In the genomic region with DNA sequence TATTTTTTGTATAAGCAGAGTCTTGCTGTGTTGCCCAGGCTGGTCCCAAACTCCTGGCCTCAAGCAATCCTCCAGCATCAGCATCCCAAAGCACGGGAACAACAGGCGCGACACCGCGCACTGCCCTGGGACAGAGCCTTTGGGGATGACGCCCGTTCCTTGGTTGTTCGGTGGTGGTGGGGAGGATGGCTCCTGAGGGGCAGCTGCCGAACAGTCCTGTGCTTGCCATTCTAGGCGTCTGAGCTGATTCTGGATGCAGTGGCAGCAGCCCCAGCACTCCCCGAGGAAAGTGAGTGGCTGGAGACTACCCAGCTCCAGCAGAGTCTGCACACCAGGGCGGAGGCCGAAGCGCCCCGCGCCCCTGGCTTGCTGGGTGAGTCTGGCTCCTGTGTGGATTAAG, we compare ENCODE assay signal across 29 cellular contexts. TPM values are rescaled to one million over a fixed set of nuclear protein-coding genes. Genes with fewer than 3 reads are reported as not detected.
DNase-seq lines count a peak whose midpoint lies in the region; FAIRE-seq and TF ChIP-seq lines count a peak whose summit lies in the region.
"Had no signal": no experiment of that assay in that cellular context is flagged by ENCODE, and none has a peak within 500 bp of the region (broad histone marks: within the 10 kb centered on the region; RNA-seq: fewer than 3 reads in every experiment).

No MANE protein-coding gene starts in this region.

- DNase-seq in GM13976 (ENCODE audit: low spot score), result peak; percentile 27
- DNase-seq in hepatocyte (ENCODE audit: low spot score), result peak; percentile 1
- peak; percentile 37 for DNase-seq in kidney
- peak; percentile 74 for DNase-seq in osteoblast (ENCODE audit: insufficient read length, low spot score, missing footprints)
- DNase-seq in activated CD8-positive, alpha-beta memory T cell treated with anti-CD3 and anti-CD28 coated beads, Interleukin-2, amount 50 U/mL, for 4 hours, result no peak
- DNase-seq in activated CD4-positive, CD25-positive, alpha-beta regulatory T cell treated with anti-CD3 and anti-CD28 coated beads, Interleukin-2, amount 50 U/mL, for 72 hours, result no peak
- no peak for DNase-seq in NK-92 (lab: John Stamatoyannopoulos, UW; ENCODE audit: unreplicated experiment)
- no peak for DNase-seq in GM19238 (ENCODE audit: insufficient read length, low spot score)
- DNase-seq: 8988T; ACHN; BE2C; C1 segment of cervical spinal cord; CD4-positive, alpha-beta memory T cell; CD4-positive, CD25-positive, alpha-beta regulatory T cell; CD8-positive, alpha-beta memory T cell; COR-L47; DMS79; DND-41; EL; GDM1 had no signal

- no peaks in the 10 kb centered on the region for H4K20me1 ChIP-seq in hepatocyte (ENCODE audit: insufficient read depth, poor library complexity, severe bottlenecking)
- H4K20me1 ChIP-seq in osteoblast (ENCODE audit: insufficient read depth, low read length), result no peaks in the 10 kb centered on the region
- H4K20me1 ChIP-seq: BLaER1 had no signal

- no peaks in the 10 kb centered on the region for H3K36me3 ChIP-seq in hepatocyte (replicated peaks; ENCODE audit: insufficient read depth, low read depth)
- H3K36me3 ChIP-seq in kidney (ENCODE audit: control insufficient read depth in 1 of 2, insufficient read depth in 2 of 2, low read length in 2 of 2), result no peaks in the 10 kb centered on the region
- no peaks in the 10 kb centered on the region for H3K36me3 ChIP-seq in osteoblast (ENCODE audit: insufficient read depth, low read length)
- H3K36me3 ChIP-seq: BE2C, BLaER1 had no signal

- FAIRE-seq in kidney (lab: Jason Lieb, UNC), result no peak
- FAIRE-seq: A204.1, D721Med, GM12878, GM12892 had no signal

- intact Hi-C loops in kidney (cut with DNase I), result no loop called here

- 94% methylated on average over 16 of the region's 16 CpGs for WGBS in hepatocyte (ENCODE audit: low lambda C conversion rate, missing lambda C conversion rate)

- H3K27ac ChIP-seq in hepatocyte (no peak overlapping the region), kidney (ENCODE audit: low read depth in 2 of 2, low read length in 2 of 2) (no peak overlapping the region), osteoblast (ENCODE audit: low read depth, low read length) (no peak overlapping the region)
- H3K27ac ChIP-seq: BLaER1 had no signal

- in situ Hi-C loops in GM13976 (cut with MboI; ENCODE audit: low sequenced_read_pairs, unreplicated experiment), result no loop called here

- no peaks in the 10 kb centered on the region for H3K9me2 ChIP-seq in hepatocyte (replicated peaks; ENCODE audit: insufficient read depth)

- H3K79me2 ChIP-seq in hepatocyte (no peaks in the 10 kb centered on the region), osteoblast (ENCODE audit: insufficient read depth, low read length) (no peaks in the 10 kb centered on the region)

- H3K9ac ChIP-seq in kidney (ENCODE audit: low read length in 2 of 2), result no peak overlapping the region
- H3K9ac ChIP-seq: BLaER1 had no signal

- H3K4me3 ChIP-seq in hepatocyte, result no peak overlapping the region
- no peak overlapping the region for H3K4me3 ChIP-seq in kidney (ENCODE audit: low read length in 2 of 2)
- no peak overlapping the region for H3K4me3 ChIP-seq in osteoblast (ENCODE audit: insufficient read depth, low read length)
- H3K4me3 ChIP-seq: BLaER1, GM12878 had no signal

- H3K27me3 ChIP-seq in hepatocyte (no peaks in the 10 kb centered on the region), osteoblast (ENCODE audit: insufficient read depth, low read length) (no peaks in the 10 kb centered on the region)
- H3K27me3 ChIP-seq: BE2C, BLaER1 had no signal

- no peak overlapping the region for H2AFZ ChIP-seq in hepatocyte
- H2AFZ ChIP-seq in osteoblast (ENCODE audit: low read length), result no peak overlapping the region

- no peak for TF ChIP-seq CTCF in GM13976 (IDR thresholded peaks at IDR 0.05; ENCODE audit: borderline replicate concordance, control extremely low read depth, extremely low read depth, insufficient read depth, missing control alignments)
- no peak for TF ChIP-seq CTCF in hepatocyte (IDR thresholded peaks at IDR 0.05; ENCODE audit: poor library complexity)
- TF ChIP-seq CTCF in kidney (IDR thresholded peaks at IDR 0.05; ENCODE audit: borderline replicate concordance, extremely low read depth, insufficient read depth), result no peak
- no peak for TF ChIP-seq CTCF in osteoblast (IDR thresholded peaks at IDR 0.05; ENCODE audit: extremely low read depth, low read depth, low read length)

- H3K4me1 ChIP-seq in hepatocyte (ENCODE audit: insufficient read depth), result no peaks in the 10 kb centered on the region
- peaks cover 0 to 5% of the 10 kb centered on the region in 2 donors for H3K4me1 ChIP-seq in kidney (ENCODE audit: control insufficient read depth in 1 of 2, insufficient read depth in 1 of 2, low read depth in 1 of 2, low read length in 2 of 2)
- H3K4me1 ChIP-seq in osteoblast (ENCODE audit: insufficient read depth, low read length), result peaks cover 3% of the 10 kb centered on the region
- H3K4me1 ChIP-seq: BE2C had no signal

- H3K9me3 ChIP-seq in hepatocyte (ENCODE audit: low read depth), result no peaks in the 10 kb centered on the region
- peaks cover 0 to 6% of the 10 kb centered on the region in 2 donors for H3K9me3 ChIP-seq in kidney (ENCODE audit: control insufficient read depth in 1 of 2, low read length in 2 of 2)
- H3K9me3 ChIP-seq in osteoblast (ENCODE audit: low read depth, low read length), result no peaks in the 10 kb centered on the region

- H3K4me2 ChIP-seq in hepatocyte, result no peak overlapping the region
- H3K4me2 ChIP-seq in osteoblast (ENCODE audit: insufficient read depth, low read length), result no peak overlapping the region
- H3K4me2 ChIP-seq: BLaER1 had no signal

RNA-seq across cellular contexts. Expression of a gene that starts 6.8 kb away (rescaled TPM):
- total RNA-seq in hepatocyte, result 5.8 and 7.4 TPM in 2 replicates
- 4.3 and 5.0 TPM in 2 replicates for polyA plus RNA-seq in hepatocyte
- total RNA-seq in kidney, result 9.7 TPM
- 5.6 TPM for polyA plus RNA-seq in kidney (ENCODE audit: insufficient read depth, low read depth, low replicate concordance)
- 6.5 and 8.3 TPM in 2 replicates for total RNA-seq in osteoblast
- total RNA-seq: G401, GM12878 had no signal

RNA-seq across cellular contexts. Expression of a gene that starts 18.4 kb away (rescaled TPM):
- total RNA-seq in hepatocyte (0.33 and 1.2 TPM in 2 replicates), kidney (0.98 TPM), osteoblast (0.36 TPM in 1 of 2 replicates, not detected in the other)
- polyA plus RNA-seq in hepatocyte (1.1 and 3.8 TPM in 2 replicates), kidney (ENCODE audit: insufficient read depth, low read depth, low replicate concordance) (2.8 TPM)
- total RNA-seq: CD4-positive, alpha-beta memory T cell; CD4-positive, CD25-positive, alpha-beta regulatory T cell; CD8-positive, alpha-beta memory T cell; Daoy; G401; GM12878 had no signal
- polyA plus RNA-seq: AG04450; CD14-positive monocyte; CD4-positive, alpha-beta memory T cell; CD4-positive, CD25-positive, alpha-beta regulatory T cell; CD8-positive, alpha-beta memory T cell; GM12878 had no signal

RNA-seq across cellular contexts. Expression of a gene that starts 45.8 kb away (rescaled TPM):
- total RNA-seq in hepatocyte, result 30.4 and 49.8 TPM in 2 replicates
- polyA plus RNA-seq in hepatocyte, result 51.8 and 59.1 TPM in 2 replicates
- total RNA-seq in kidney, result 103 TPM
- 73.2 TPM for polyA plus RNA-seq in kidney (ENCODE audit: insufficient read depth, low read depth, low replicate concordance)
- total RNA-seq in osteoblast, result 49.8 and 60.4 TPM in 2 replicates

RNA-seq across cellular contexts. Expression of a gene that starts 49.6 kb away (rescaled TPM):
- total RNA-seq in hepatocyte, result 18.0 and 19.7 TPM in 2 replicates
- polyA plus RNA-seq in hepatocyte, result 17.6 and 26.0 TPM in 2 replicates
- total RNA-seq in kidney, result 23.0 TPM
- 7.2 TPM for polyA plus RNA-seq in kidney (ENCODE audit: insufficient read depth, low read depth, low replicate concordance)
- total RNA-seq in osteoblast, result 16.3 and 17.4 TPM in 2 replicates

Comparison
In these comparisons a context has a peak if more than half of its experiments do, and no peak if none do; other contexts are left out.
1. DNase-seq: peak in GM13976 (single experiment), hepatocyte (single experiment), kidney (single experiment) and osteoblast (single experiment); none in activated CD8-positive, alpha-beta memory T cell treated with anti-CD3 and anti-CD28 coated beads, Interleukin-2, amount 50 U/mL, for 4 hours (single experiment), activated CD4-positive, CD25-positive, alpha-beta regulatory T cell treated with anti-CD3 and anti-CD28 coated beads, Interleukin-2, amount 50 U/mL, for 72 hours (single experiment), NK-92 (single experiment) and GM19238 (single experiment).